In the genomic region with DNA sequence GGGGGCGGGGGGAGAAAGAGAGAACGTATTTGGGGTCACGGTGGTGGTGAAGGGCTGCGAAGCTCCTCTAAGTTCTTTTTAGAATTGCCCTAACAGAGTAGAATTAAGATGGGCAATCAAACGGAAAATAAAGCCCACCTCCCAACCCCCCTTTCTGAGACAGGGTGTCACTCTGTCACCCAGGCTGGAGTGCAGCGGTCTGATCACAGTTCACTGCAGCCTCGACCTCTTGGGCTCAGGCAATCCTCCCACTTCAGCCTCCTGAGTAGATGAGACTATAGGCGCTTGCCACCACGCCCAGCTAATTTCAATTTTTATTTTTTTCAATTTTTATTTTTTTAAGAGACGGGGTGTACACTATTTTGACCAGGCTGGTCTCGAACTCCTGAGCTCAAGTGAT, we compare ENCODE assay signal across 10 cellular contexts. TPM values are rescaled to one million over a fixed set of nuclear protein-coding genes. Genes with fewer than 3 reads are reported as not detected.
DNase-seq lines count a peak whose midpoint lies in the region; ATAC-seq and TF ChIP-seq lines count a peak whose summit lies in the region.
"Had no signal": no experiment of that assay in that cellular context is flagged by ENCODE, and none has a peak within 500 bp of the region (broad histone marks: within the 10 kb centered on the region; RNA-seq: fewer than 3 reads in every experiment).

No MANE protein-coding gene starts in this region.

- H3K36me3 ChIP-seq in MG63 (peaks cover 41% of the 10 kb centered on the region), mesendoderm (ENCODE audit: control insufficient read depth, insufficient read depth, low read length) (no peaks in the 10 kb centered on the region)
- H3K36me3 ChIP-seq: adrenal gland had no signal

- H2BK15ac ChIP-seq in mesendoderm (replicated peaks; ENCODE audit: low read depth), result no peak overlapping the region

- no peaks in the 10 kb centered on the region for H3K79me2 ChIP-seq in mesendoderm (ENCODE audit: control insufficient read depth, insufficient read depth, low read length)

- H4K8ac ChIP-seq in mesendoderm (ENCODE audit: low read depth, low read length), result no peak overlapping the region

- ATAC-seq in GM21786 (IDR thresholded peaks at IDR 0.05; ENCODE audit: unreplicated experiment), result no peak

- H3K79me1 ChIP-seq in mesendoderm (ENCODE audit: low read length), result no peaks in the 10 kb centered on the region

- peak overlapping the region; percentile 100 for H3K4me3 ChIP-seq in MG63
- no peak overlapping the region for H3K4me3 ChIP-seq in mesendoderm (ENCODE audit: low read length)

- no peak overlapping the region for H3K23ac ChIP-seq in mesendoderm (ENCODE audit: low read length)

- peak overlapping the region; percentile 67 for H3K56ac ChIP-seq in mesendoderm (ENCODE audit: low read length)

- H2BK120ac ChIP-seq in mesendoderm (ENCODE audit: low read depth, low read length), result no peak overlapping the region

- no peaks in the 10 kb centered on the region for H3K9me3 Mint-ChIP-seq in chondrocyte (ENCODE audit: low read depth)
- H3K9me3 Mint-ChIP-seq: stimulated activated naive B cell treated with anti-CD40 and anti-IgM and Interleukin-4, amounts not matched to agents 10 μg/mL and 1 μg/mL and 100 μg/mL, for 72 hours had no signal

- no peak overlapping the region for H3K4ac ChIP-seq in mesendoderm (ENCODE audit: low read depth, low read length)

- H3K9me3 ChIP-seq in MG63, result no peaks in the 10 kb centered on the region
- H3K9me3 ChIP-seq: adrenal gland had no signal

- H3K27me3 ChIP-seq in MG63, result no peaks in the 10 kb centered on the region
- no peaks in the 10 kb centered on the region for H3K27me3 ChIP-seq in mesendoderm (ENCODE audit: insufficient read depth, low read length, poor library complexity)
- H3K27me3 ChIP-seq: adrenal gland had no signal

- peak overlapping the region; percentile 93 for H3K27ac Mint-ChIP-seq in chondrocyte (ENCODE audit: unreplicated experiment)

- H3K4me2 ChIP-seq in mesendoderm (ENCODE audit: low read length), result no peak overlapping the region

- no peaks in the 10 kb centered on the region for H3K4me1 ChIP-seq in mesendoderm (ENCODE audit: control insufficient read depth, low read depth, low read length)

- no peak overlapping the region for H2AK5ac ChIP-seq in mesendoderm (ENCODE audit: low read length)

- WGBS in mesendoderm (ENCODE audit: extremely low coverage, insufficient coverage, low lambda C conversion rate), result no CpG with 5 or more reads among the region's 11 CpGs

- DNase-seq in MG63 (no peak), chondrocyte (ENCODE audit: low spot score) (no peak), mesendoderm (no peak), GM19240 (ENCODE audit: insufficient read length, low spot score) (no peak), DMS153 (lab: John Stamatoyannopoulos, UW) (no peak)
- DNase-seq: activated CD4-positive, CD25-positive, alpha-beta regulatory T cell; stimulated activated naive B cell treated with anti-CD40 and anti-IgM and Interleukin-4, amounts not matched to agents 10 μg/mL and 1 μg/mL and 100 μg/mL, for 72 hours had no signal

- H3K27ac ChIP-seq in mesendoderm (ENCODE audit: low read depth, low read length) (no peak overlapping the region), temporal lobe (ENCODE audit: low read depth, low read length) (peak overlapping the region; percentile 27)

- H3K27me3 Mint-ChIP-seq in chondrocyte (ENCODE audit: low read depth), result no peaks in the 10 kb centered on the region

- H3K36me3 Mint-ChIP-seq in chondrocyte (ENCODE audit: low read depth), result peaks cover 4% of the 10 kb centered on the region
- H3K36me3 Mint-ChIP-seq: stimulated activated naive B cell treated with anti-CD40 and anti-IgM and Interleukin-4, amounts not matched to agents 10 μg/mL and 1 μg/mL and 100 μg/mL, for 72 hours had no signal

- H3K4me3 Mint-ChIP-seq in chondrocyte (ENCODE audit: unreplicated experiment), result peak overlapping the region; percentile 98

- no peak overlapping the region for H3K18ac ChIP-seq in mesendoderm (ENCODE audit: low read length)

- no peak overlapping the region for H3K9ac ChIP-seq in mesendoderm (ENCODE audit: low read length)

- peaks cover 55% of the 10 kb centered on the region for H3K4me1 Mint-ChIP-seq in chondrocyte (ENCODE audit: low read depth)

- no peak overlapping the region for H2BK5ac ChIP-seq in mesendoderm (ENCODE audit: low read length)

- no peak overlapping the region for H4K5ac ChIP-seq in mesendoderm (ENCODE audit: low read length)

- TF ChIP-seq CTCF in chondrocyte (IDR thresholded peaks at IDR 0.05), result no peak

RNA-seq across cellular contexts. Expression of a gene that starts 0.7 kb away (rescaled TPM):
- total RNA-seq in MG63 (2014; rRNA removed; shearing (Covaris generic); ENCODE audit: low replicate concordance), result 799 and 958 TPM in 2 replicates
- 501 to 877 TPM (median 874 TPM) in 3 replicates for total RNA-seq in chondrocyte
- polyA plus RNA-seq in mesendoderm (2013, experiment 1 of 2), result 18.0 TPM
- 19.6 TPM for polyA plus RNA-seq in mesendoderm (2013, experiment 2 of 2)
- total RNA-seq in temporal lobe, result 6.4 TPM

RNA-seq across cellular contexts. Expression of a gene that starts 34.9 kb away (rescaled TPM):
- 15.9 and 28.0 TPM in 2 replicates for total RNA-seq in MG63 (2014; rRNA removed; shearing (Covaris generic); ENCODE audit: low replicate concordance)
- total RNA-seq in chondrocyte (49.9 to 63.4 TPM (median 61.3 TPM) in 3 replicates), temporal lobe (164 TPM)
- polyA plus RNA-seq in mesendoderm (2013, experiment 1 of 2), result 16.1 TPM
- polyA plus RNA-seq in mesendoderm (2013, experiment 2 of 2), result 16.7 TPM

RNA-seq across cellular contexts. Expression of a gene that starts 35.5 kb away (rescaled TPM):
- 59.9 and 66.2 TPM in 2 replicates for total RNA-seq in MG63 (2014; rRNA removed; shearing (Covaris generic); ENCODE audit: low replicate concordance)
- total RNA-seq in chondrocyte (164 to 203 TPM (median 164 TPM) in 3 replicates), temporal lobe (26.3 TPM)
- 42.3 TPM for polyA plus RNA-seq in mesendoderm (2013, experiment 1 of 2)
- 41.8 TPM for polyA plus RNA-seq in mesendoderm (2013, experiment 2 of 2)

Comparison
In these comparisons a context has a peak if more than half of its experiments do, and no peak if none do; other contexts are left out.
1. RNA of a gene that starts 0.7 kb away (total RNA-seq): 799 to 958 TPM in MG63 and 501 to 877 TPM in chondrocyte; 6.4 TPM in temporal lobe (single experiment); every median in the first group is over 10 times any median in the second.